12 cellular contexts compared by ENCODE assay signal in the genomic region with DNA sequence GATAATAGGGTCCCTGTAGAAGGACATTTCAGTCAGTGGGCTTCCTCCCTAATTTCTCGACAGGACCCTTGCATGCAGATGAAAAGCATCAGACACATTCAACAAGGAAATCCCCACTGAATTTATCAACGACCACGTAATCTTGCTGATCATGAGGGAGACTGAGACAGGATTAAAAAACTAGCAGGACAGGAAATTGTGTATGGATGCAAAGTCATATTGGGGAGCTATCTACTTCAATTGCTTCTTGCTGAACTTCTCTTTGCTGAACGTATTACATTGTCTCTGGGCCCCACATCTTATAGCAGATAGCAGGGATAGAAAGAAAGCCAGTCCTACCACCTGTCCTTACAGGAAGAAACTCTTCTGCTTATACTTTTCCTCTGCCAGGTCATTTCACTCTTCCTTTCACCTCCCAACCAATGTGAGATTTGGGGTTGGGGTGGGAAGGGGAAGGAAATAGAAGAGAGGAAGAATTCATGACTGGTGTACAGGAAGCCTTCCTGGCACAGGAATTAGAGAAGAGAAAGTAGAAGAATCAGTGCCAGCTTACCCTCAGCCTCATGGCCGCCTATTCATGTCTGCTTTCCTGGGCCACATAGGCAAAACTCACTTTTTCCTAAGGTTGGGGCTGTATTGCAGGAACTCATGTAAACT.
A peak's percentile ranks its signal among the peaks of the same experiment; 100 is the strongest.
DNase-seq lines count a peak whose midpoint lies in the region; ATAC-seq, FAIRE-seq and TF ChIP-seq lines count a peak whose summit lies in the region.
"Had no signal": no experiment of that assay in that cellular context is flagged by ENCODE, and none has a peak within 500 bp of the region (broad histone marks: within the 10 kb centered on the region; RNA-seq: fewer than 3 reads in every experiment).

No MANE protein-coding gene starts in this region.

- no peak for FAIRE-seq in D721Med (lab: Jason Lieb, UNC)
- FAIRE-seq: G401.6 had no signal

- no peak for TF ChIP-seq RAD21 in IMR-90 (IDR thresholded peaks at IDR 0.05; ENCODE audit: low read length)

- peaks cover 3% of the 10 kb centered on the region for H3K9me3 Mint-ChIP-seq in activated CD8-positive, alpha-beta T cell treated with anti-CD3 and anti-CD28 coated beads, Interleukin-2, amount 10 ng/mL, durations not matched to agents 7 days and 5 days (ENCODE audit: insufficient read depth)
- no peaks in the 10 kb centered on the region for H3K9me3 Mint-ChIP-seq in glutamatergic neuron (ENCODE audit: unreplicated experiment)

- in situ Hi-C loops in IMR-90 (cut with MboI; ENCODE audit: low sequenced_read_pairs): no loop called here

- no peaks in the 10 kb centered on the region for H3K36me3 Mint-ChIP-seq in activated CD8-positive, alpha-beta T cell treated with anti-CD3 and anti-CD28 coated beads, Interleukin-2, amount 10 ng/mL, durations not matched to agents 7 days and 5 days (ENCODE audit: low read depth)
- H3K36me3 Mint-ChIP-seq in glutamatergic neuron (ENCODE audit: unreplicated experiment): no peaks in the 10 kb centered on the region

- peak overlapping the region; percentile 77; the same call in 1 of the 2 replicates for H3K18ac ChIP-seq in IMR-90 (ENCODE audit: low read depth, low read length)

- H3K27me3 ChIP-seq in IMR-90 (ENCODE audit: control insufficient read depth, insufficient read depth, low read length): no peaks in the 10 kb centered on the region
- no peaks in the 10 kb centered on the region for H3K27me3 ChIP-seq in thoracic aorta (replicated peaks; ENCODE audit: insufficient read depth)

- peaks cover 1% of the 10 kb centered on the region; the same call in 1 of the 2 replicates for H3K9me3 ChIP-seq in IMR-90 (ENCODE audit: control insufficient read depth, insufficient read depth, low read length)
- peaks cover 4% of the 10 kb centered on the region for H3K9me3 ChIP-seq in mesodermal cell (ENCODE audit: control insufficient read depth, low read length)
- peaks cover 8% of the 10 kb centered on the region for H3K9me3 ChIP-seq in thoracic aorta

- H3K56ac ChIP-seq in IMR-90 (ENCODE audit: extremely low read depth, insufficient read depth, low read length): no peak overlapping the region

- H2AFZ ChIP-seq in IMR-90 (replicated peaks; ENCODE audit: low read length, poor library complexity): no peak overlapping the region

- peak overlapping the region; percentile 17; the same call in 1 of the 3 replicates for H2BK15ac ChIP-seq in IMR-90 (ENCODE audit: low read depth, low read length)

- no TSS peak for BruUV-seq in IMR-90 (replicated peaks; lab: Mats Ljungman, UMichigan)

- TF ChIP-seq CTCF in IMR-90 (conservative IDR thresholded peaks at IDR 0.05; ENCODE audit: low read depth, low read length) (no peak), coronary artery (IDR thresholded peaks at IDR 0.05) (no peak), thoracic aorta (IDR thresholded peaks at IDR 0.05) (no peak), glutamatergic neuron (IDR thresholded peaks at IDR 0.05; ENCODE audit: partially characterized antibody, unreplicated experiment) (no peak), D721Med (IDR thresholded peaks at IDR 0.05; ENCODE audit: insufficient read depth, missing control alignments) (no peak)

- H3K4me1 ChIP-seq in IMR-90 (ENCODE audit: control insufficient read depth, insufficient read depth, low read length): peaks cover 8% of the 10 kb centered on the region
- peaks cover 11% of the 10 kb centered on the region for H3K4me1 ChIP-seq in mesodermal cell (ENCODE audit: control insufficient read depth, insufficient read depth, low read length, poor library complexity, severe bottlenecking)
- peaks cover 28 to 42% of the 10 kb centered on the region in 2 donors for H3K4me1 ChIP-seq in thoracic aorta (ENCODE audit: control insufficient read depth in 1 of 2, low read depth in 2 of 2)

- peak overlapping the region; percentile 10; the same call in 1 of the 2 replicates for H2AK5ac ChIP-seq in IMR-90 (ENCODE audit: low read depth, low read length)

- H2BK5ac ChIP-seq in IMR-90 (ENCODE audit: low read depth, low read length, poor library complexity, severe bottlenecking): peak overlapping the region; percentile 27

- peak overlapping the region; percentile 39; the same call in 1 of the 2 replicates for H3K23ac ChIP-seq in IMR-90 (ENCODE audit: low read depth, low read length)

- POLR2A ChIA-PET in IMR-90 (lab: Charles Lee; ENCODE audit: unreplicated experiment): no interaction called here
- POLR2A ChIA-PET in activated CD8-positive, alpha-beta T cell treated with anti-CD3 and anti-CD28 coated beads, Interleukin-2, amount 10 ng/mL, durations not matched to agents 7 days and 5 days (lab: Charles Lee): no interaction called here

- no peak overlapping the region for H2AK9ac ChIP-seq in IMR-90 (replicated peaks; ENCODE audit: low read depth, low read length, poor library complexity)

- WGBS in IMR-90 (ENCODE audit: extremely low coverage in 2 of 2, insufficient read length in 1 of 2), 2 experiments: no CpG with 5 or more reads among the region's 5 CpGs
- 90 to 100% methylated on average over 1 to 3 of the region's 5 CpGs for WGBS in mesodermal cell (ENCODE audit: insufficient coverage in 2 of 2), 2 experiments

- peak overlapping the region; percentile 75; the same call in 1 of the 2 replicates for H3K14ac ChIP-seq in IMR-90 (replicated peaks; ENCODE audit: low read depth, low read length)

- no peaks in the 10 kb centered on the region for H3K79me1 ChIP-seq in IMR-90 (ENCODE audit: low read depth in 1 of 2, low read length in 2 of 2)

- H3K36me3 ChIP-seq in IMR-90 (ENCODE audit: control insufficient read depth, insufficient read depth, low read length): no peaks in the 10 kb centered on the region
- no peaks in the 10 kb centered on the region for H3K36me3 ChIP-seq in mesodermal cell (ENCODE audit: control insufficient read depth, insufficient read depth, low read length)
- H3K36me3 ChIP-seq in thoracic aorta: no peaks in the 10 kb centered on the region

- no peak overlapping the region for H3K9ac ChIP-seq in IMR-90 (ENCODE audit: low read depth, low read length)

- H3K27me3 Mint-ChIP-seq in activated CD8-positive, alpha-beta T cell treated with anti-CD3 and anti-CD28 coated beads, Interleukin-2, amount 10 ng/mL, durations not matched to agents 7 days and 5 days (ENCODE audit: low read depth): no peaks in the 10 kb centered on the region
- H3K27me3 Mint-ChIP-seq in glutamatergic neuron (ENCODE audit: unreplicated experiment): no peaks in the 10 kb centered on the region
- H3K27me3 Mint-ChIP-seq: activated naive CD8-positive, alpha-beta T cell treated with anti-CD3 and anti-CD28 coated beads, Interleukin-2, amount 50 U/mL, for 24 hours had no signal

- peak overlapping the region; percentile 8 for H4K91ac ChIP-seq in IMR-90 (ENCODE audit: insufficient read depth, low read depth, low read length)

- no peak for DNase-seq in IMR-90
- DNase-seq in coronary artery (ENCODE audit: low spot score): no peak
- DNase-seq in thoracic aorta (ENCODE audit: low spot score): no peak
- DNase-seq in activated CD8-positive, alpha-beta T cell treated with anti-CD3 and anti-CD28 coated beads, Interleukin-2, amount 10 ng/mL, durations not matched to agents 7 days and 5 days: no peak
- no peak for DNase-seq in glutamatergic neuron
- DNase-seq in erythroblast (lab: John Stamatoyannopoulos, UW): no peak
- DNase-seq in D721Med (ENCODE audit: insufficient read length, low spot score): no peak
- DNase-seq: activated CD4-positive, alpha-beta T cell treated with anti-CD3 and anti-CD28 coated beads for 48 hours; activated naive CD8-positive, alpha-beta T cell treated with anti-CD3 and anti-CD28 coated beads, Interleukin-2, amount 50 U/mL, for 24 hours had no signal

- H4K8ac ChIP-seq in IMR-90 (ENCODE audit: low read depth in 2 of 2, low read length in 2 of 2): peak overlapping the region; percentile 18 to 75; a peak in 3 of 4 replicates

- peak overlapping the region; percentile 90 for H2BK120ac ChIP-seq in IMR-90 (ENCODE audit: low read depth, low read length)

- no peak overlapping the region for H3K4me3 Mint-ChIP-seq in activated CD8-positive, alpha-beta T cell treated with anti-CD3 and anti-CD28 coated beads, Interleukin-2, amount 10 ng/mL, durations not matched to agents 7 days and 5 days
- no peak overlapping the region for H3K4me3 Mint-ChIP-seq in glutamatergic neuron (ENCODE audit: unreplicated experiment)
- H3K4me3 Mint-ChIP-seq: activated naive CD8-positive, alpha-beta T cell treated with anti-CD3 and anti-CD28 coated beads, Interleukin-2, amount 50 U/mL, for 24 hours; neural crest cell had no signal

- H3K27ac Mint-ChIP-seq in activated CD8-positive, alpha-beta T cell treated with anti-CD3 and anti-CD28 coated beads, Interleukin-2, amount 10 ng/mL, durations not matched to agents 7 days and 5 days: no peak overlapping the region
- no peak overlapping the region for H3K27ac Mint-ChIP-seq in glutamatergic neuron (ENCODE audit: unreplicated experiment)
- H3K27ac Mint-ChIP-seq: activated naive CD8-positive, alpha-beta T cell treated with anti-CD3 and anti-CD28 coated beads, Interleukin-2, amount 50 U/mL, for 24 hours had no signal

- no peak for TF ChIP-seq POLR2A in IMR-90 (IDR thresholded peaks at IDR 0.05; ENCODE audit: low read depth, low read length)
- TF ChIP-seq POLR2A in erythroblast (IDR thresholded peaks at IDR 0.05; ENCODE audit: low read length): no peak

- H3K4me3 ChIP-seq in IMR-90 (ENCODE audit: insufficient read depth, low read depth, low read length): no peak overlapping the region
- H3K4me3 ChIP-seq in coronary artery: no peak overlapping the region
- no peak overlapping the region for H3K4me3 ChIP-seq in mesodermal cell (ENCODE audit: extremely low read depth, insufficient read depth, low read length, poor library complexity, severe bottlenecking)
- H3K4me3 ChIP-seq in thoracic aorta: peak overlapping the region; percentile 36

- no peak overlapping the region for H3K4me2 ChIP-seq in IMR-90 (ENCODE audit: low read depth, low read length)

- CTCF ChIA-PET in IMR-90 (lab: Yijun Ruan, JAX): interaction anchor here (0.6 kb wide), 1 partner anchor 80 kb away, joined by 3 read pairs; no protein-coding TSS in a partner anchor
- CTCF ChIA-PET in activated CD8-positive, alpha-beta T cell treated with anti-CD3 and anti-CD28 coated beads, Interleukin-2, amount 10 ng/mL, durations not matched to agents 7 days and 5 days (lab: Charles Lee): no interaction called here

- H3K27ac ChIP-seq in IMR-90 (ENCODE audit: insufficient read depth, low read length): no peak overlapping the region; the same call in 1 of the 2 replicates
- peak overlapping the region; percentile 85 to 86 for H3K27ac ChIP-seq in coronary artery
- H3K27ac ChIP-seq in mesodermal cell (ENCODE audit: low read depth, low read length, severe bottlenecking): peak overlapping the region; percentile 50
- H3K27ac ChIP-seq in thoracic aorta: peak overlapping the region; percentile 80 to 93

- H2BK20ac ChIP-seq in IMR-90 (ENCODE audit: low read depth, low read length): peak overlapping the region; percentile 77

- dilution Hi-C loops in IMR-90 (cut with HindIII; ENCODE audit: low sequenced_read_pairs, unreplicated experiment): no loop called here

- peak overlapping the region; percentile 13; the same call in 1 of the 2 replicates for H4K5ac ChIP-seq in IMR-90 (ENCODE audit: low read depth, low read length)

- H4K20me1 ChIP-seq in IMR-90 (ENCODE audit: insufficient read depth, low read length): no peaks in the 10 kb centered on the region

- no peaks in the 10 kb centered on the region for H3K4me1 Mint-ChIP-seq in activated CD8-positive, alpha-beta T cell treated with anti-CD3 and anti-CD28 coated beads, Interleukin-2, amount 10 ng/mL, durations not matched to agents 7 days and 5 days (ENCODE audit: low read depth)
- peaks cover 2% of the 10 kb centered on the region for H3K4me1 Mint-ChIP-seq in glutamatergic neuron (ENCODE audit: low read depth, unreplicated experiment)

- H3K9me1 ChIP-seq in IMR-90 (ENCODE audit: insufficient read depth, low read length): 0 out of 2 replicates have a peak, but pooled peaks cover 5% of the 10 kb centered on the region

- H3K4ac ChIP-seq in IMR-90 (ENCODE audit: low read depth, low read length): peak overlapping the region; percentile 74; the same call in 1 of the 2 replicates

- intact Hi-C loops in IMR-90 (cut with micrococcal nuclease): loop anchor here (5.0 to 10.0 kb wide), 4 partner anchors 205 to 335 kb away; a partner anchor contains a TSS

- ATAC-seq in IMR-90 (ENCODE audit: low read depth) (no peak), thoracic aorta (ENCODE audit: insufficient number of reproducible peaks, low FRiP score, low read depth) (no peak)
- no peak for ATAC-seq in activated CD8-positive, alpha-beta T cell treated with anti-CD3 and anti-CD28 coated beads, Interleukin-2, amount 10 ng/mL, durations not matched to agents 7 days and 5 days
- ATAC-seq: activated naive CD8-positive, alpha-beta T cell treated with anti-CD3 and anti-CD28 coated beads, Interleukin-2, amount 50 U/mL, for 24 hours had no signal
